ENCODE assay signal across 16 cellular contexts in the genomic region with DNA sequence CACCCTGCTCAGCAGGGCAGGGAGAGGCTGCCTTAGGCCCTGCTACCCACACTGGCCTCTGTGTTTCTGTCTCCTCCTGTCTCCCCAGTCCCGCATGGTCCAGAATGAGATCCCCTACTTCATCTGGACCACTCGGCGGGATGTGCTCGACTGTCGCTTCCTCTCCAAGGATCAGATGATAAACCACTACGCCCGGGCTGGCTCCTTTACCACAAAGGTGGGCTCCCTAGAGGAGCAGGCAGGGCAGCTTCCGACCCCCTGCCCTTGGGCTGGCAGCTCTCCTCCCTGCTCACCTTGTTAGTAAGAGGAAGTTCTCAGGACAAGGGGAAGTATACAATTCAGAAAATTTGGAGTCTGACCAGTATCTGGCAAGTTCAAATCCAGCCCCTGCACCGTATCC. TPM values are rescaled to one million over a fixed set of nuclear protein-coding genes. Genes with fewer than 3 reads are reported as not detected.
DNase-seq lines count a peak whose midpoint lies in the region; ATAC-seq and TF ChIP-seq lines count a peak whose summit lies in the region.
"Had no signal": no experiment of that assay in that cellular context is flagged by ENCODE, and none has a peak within 500 bp of the region (broad histone marks: within the 10 kb centered on the region; RNA-seq: fewer than 3 reads in every experiment).

No MANE protein-coding gene starts in this region.

- H3K4me3 Mint-ChIP-seq in activated T-cell treated with anti-CD3 and anti-CD28 coated beads, Interleukin-2, amount 50 U/mL, for 72 hours = no peak overlapping the region
- H3K4me3 Mint-ChIP-seq: CD14-positive monocyte; CD8-positive, alpha-beta T cell had no signal

- WGBS in GM23248 (ENCODE audit: low coverage in 1 of 2, low lambda C conversion rate in 2 of 2, missing lambda C conversion rate in 2 of 2), 2 experiments = 92 to 93% methylated on average over 9 of the region's 9 CpGs

- peak overlapping the region; percentile 10 for H3K27ac ChIP-seq in neutrophil
- H3K27ac ChIP-seq in GM23248 = no peak overlapping the region
- H3K27ac ChIP-seq: 22Rv1 had no signal

- ATAC-seq in activated T-cell treated with anti-CD3 and anti-CD28 coated beads, Interleukin-2, amount 50 U/mL, for 72 hours (replicated peaks in 1 of 2) = peak; percentile 8 to 9
- ATAC-seq in GM18519 (IDR thresholded peaks at IDR 0.05; ENCODE audit: low FRiP score, unreplicated experiment) (no peak), HG03159 (IDR thresholded peaks at IDR 0.05; ENCODE audit: unreplicated experiment) (no peak)
- ATAC-seq: CD8-positive, alpha-beta T cell had no signal

- H3K27me3 ChIP-seq in iPS-15b (ENCODE audit: control insufficient read depth, insufficient read depth, low read length) (peaks cover 9% of the 10 kb centered on the region), neutrophil (no peaks in the 10 kb centered on the region), GM23248 (replicated peaks; ENCODE audit: insufficient read depth) (no peaks in the 10 kb centered on the region)

- H3K36me3 ChIP-seq in iPS-15b (ENCODE audit: control insufficient read depth, insufficient read depth, low read length) (no peaks in the 10 kb centered on the region), neutrophil (peaks cover 91% of the 10 kb centered on the region), GM23248 (ENCODE audit: low read depth) (peaks cover 3% of the 10 kb centered on the region; the same call in 1 of the 2 replicates)

- H3K9me2 ChIP-seq in GM23248 (ENCODE audit: insufficient read depth) = no peaks in the 10 kb centered on the region

- no peak overlapping the region for H3K4me2 ChIP-seq in GM23248 (ENCODE audit: unreplicated experiment)

- no peaks in the 10 kb centered on the region for H3K4me1 Mint-ChIP-seq in activated T-cell treated with anti-CD3 and anti-CD28 coated beads, Interleukin-2, amount 50 U/mL, for 72 hours (ENCODE audit: low read depth)

- no peaks in the 10 kb centered on the region for H3K4me1 ChIP-seq in iPS-15b (ENCODE audit: control insufficient read depth, insufficient read depth, low read length)
- H3K4me1 ChIP-seq in neutrophil (ENCODE audit: control insufficient read depth in 1 of 2, insufficient read depth in 1 of 2, low read depth in 1 of 2, low read length in 1 of 2) = peaks cover under 1 to 1% of the 10 kb centered on the region in 2 experiments
- no peaks in the 10 kb centered on the region for H3K4me1 ChIP-seq in GM23248 (ENCODE audit: insufficient read depth)
- H3K4me1 ChIP-seq: HAP-1 had no signal

- H3K27me3 Mint-ChIP-seq in activated T-cell treated with anti-CD3 and anti-CD28 coated beads, Interleukin-2, amount 50 U/mL, for 72 hours (ENCODE audit: low read depth) = no peaks in the 10 kb centered on the region

- H3K9me3 Mint-ChIP-seq in activated T-cell treated with anti-CD3 and anti-CD28 coated beads, Interleukin-2, amount 50 U/mL, for 72 hours = no peaks in the 10 kb centered on the region
- H3K9me3 Mint-ChIP-seq: CD8-positive, alpha-beta T cell had no signal

- H4K20me1 ChIP-seq in GM23248 (ENCODE audit: insufficient read depth) = no peaks in the 10 kb centered on the region

- H3K9me3 ChIP-seq in iPS-15b (ENCODE audit: control insufficient read depth, insufficient read depth, low read length) (no peaks in the 10 kb centered on the region), neutrophil (no peaks in the 10 kb centered on the region), GM23248 (ENCODE audit: low read depth) (no peaks in the 10 kb centered on the region)
- H3K9me3 ChIP-seq: HAP-1 had no signal

- peaks cover 8 to 18% of the 10 kb centered on the region in 2 donors for H3K36me3 Mint-ChIP-seq in activated T-cell treated with anti-CD3 and anti-CD28 coated beads, Interleukin-2, amount 50 U/mL, for 72 hours (ENCODE audit: insufficient read depth in 2 of 2)

- no peaks in the 10 kb centered on the region for H3K79me2 ChIP-seq in GM23248 (ENCODE audit: insufficient read depth)

- no peak overlapping the region for H2AFZ ChIP-seq in GM23248

- peak overlapping the region; percentile 47 for H3K9ac ChIP-seq in iPS-15b (ENCODE audit: low read depth, low read length)
- no peak overlapping the region for H3K9ac ChIP-seq in GM23248

- in situ Hi-C loops in GM23248 (cut with MboI) = no loop called here

- H3K4me3 ChIP-seq in iPS-15b (ENCODE audit: low read depth, low read length) (no peak overlapping the region), neutrophil (ENCODE audit: low read depth in 1 of 2, low read length in 1 of 2) (no peak overlapping the region), GM23248 (no peak overlapping the region)
- H3K4me3 ChIP-seq: HAP-1 had no signal

- DNase-seq in activated T-cell treated with anti-CD3 and anti-CD28 coated beads, Interleukin-2, amount 50 U/mL, for 72 hours = no peak
- DNase-seq in activated T-cell treated with anti-CD3 and anti-CD28 coated beads for 4 hours (no peak), GM23248 (no peak), SW480 (ENCODE audit: low spot score) (no peak)
- DNase-seq: CD8-positive, alpha-beta T cell; COR-L47; DND-41; GDM1; GOT3 had no signal

- no peak for TF ChIP-seq CTCF in neutrophil (IDR thresholded peaks at IDR 0.05)

- no peak overlapping the region for H3K27ac Mint-ChIP-seq in activated T-cell treated with anti-CD3 and anti-CD28 coated beads, Interleukin-2, amount 50 U/mL, for 72 hours
- H3K27ac Mint-ChIP-seq: CD8-positive, alpha-beta T cell had no signal

- H3F3A ChIP-seq in GM23248 (ENCODE audit: insufficient read depth) = no peaks in the 10 kb centered on the region

RNA-seq across cellular contexts. Expression of a gene that starts 5.9 kb away (rescaled TPM):
- total RNA-seq in activated T-cell treated with anti-CD3 and anti-CD28 coated beads, Interleukin-2, amount 50 U/mL, for 72 hours = 10 to 100 TPM; 63.6 to 75.5 TPM
- total RNA-seq in GM23248 (2014; rRNA removed; shearing (Covaris generic)) = 30.3 and 31.1 TPM in 2 replicates
- polyA plus RNA-seq in GM23248 (2016; fragmentation: Nextera tagmentation; extraction: Ambion mirVana) = 20.1 and 26.9 TPM in 2 replicates

RNA-seq across cellular contexts. Expression of a gene that starts 23.1 kb away (rescaled TPM):
- total RNA-seq in activated T-cell treated with anti-CD3 and anti-CD28 coated beads, Interleukin-2, amount 50 U/mL, for 72 hours = 100 to 1,000 TPM; 168 to 176 TPM
- 315 and 325 TPM in 2 replicates for total RNA-seq in GM23248 (2014; rRNA removed; shearing (Covaris generic))
- 182 and 190 TPM in 2 replicates for polyA plus RNA-seq in GM23248 (2016; fragmentation: Nextera tagmentation; extraction: Ambion mirVana)

RNA-seq across cellular contexts. Expression of a gene that starts 23.7 kb away (rescaled TPM):
- 100 to 1,000 TPM; 105 to 112 TPM for total RNA-seq in activated T-cell treated with anti-CD3 and anti-CD28 coated beads, Interleukin-2, amount 50 U/mL, for 72 hours
- 131 and 135 TPM in 2 replicates for total RNA-seq in GM23248 (2014; rRNA removed; shearing (Covaris generic))
- 85.1 and 87.7 TPM in 2 replicates for polyA plus RNA-seq in GM23248 (2016; fragmentation: Nextera tagmentation; extraction: Ambion mirVana)

RNA-seq across cellular contexts. Expression of a gene that starts 27.8 kb away (rescaled TPM):
- total RNA-seq in activated T-cell treated with anti-CD3 and anti-CD28 coated beads, Interleukin-2, amount 50 U/mL, for 72 hours = 10 to 100 TPM; 40.1 to 53.7 TPM
- 32.6 and 39.8 TPM in 2 replicates for total RNA-seq in GM23248 (2014; rRNA removed; shearing (Covaris generic))
- 37.4 and 38.3 TPM in 2 replicates for polyA plus RNA-seq in GM23248 (2016; fragmentation: Nextera tagmentation; extraction: Ambion mirVana)

RNA-seq across cellular contexts. Expression of a gene that starts 46.2 kb away (rescaled TPM):
- 10 to 100 TPM; 38.6 to 47.4 TPM for total RNA-seq in activated T-cell treated with anti-CD3 and anti-CD28 coated beads, Interleukin-2, amount 50 U/mL, for 72 hours
- total RNA-seq in GM23248 (2014; rRNA removed; shearing (Covaris generic)) = 26.9 and 30.6 TPM in 2 replicates
- 27.7 and 28.3 TPM in 2 replicates for polyA plus RNA-seq in GM23248 (2016; fragmentation: Nextera tagmentation; extraction: Ambion mirVana)
- total RNA-seq: CD8-positive, alpha-beta T cell had no signal

Comparison
In these comparisons a context has a peak if more than half of its experiments do, and no peak if none do; other contexts are left out.
1. ATAC-seq: peak in activated T-cell treated with anti-CD3 and anti-CD28 coated beads, Interleukin-2, amount 50 U/mL, for 72 hours (2 of 2); none in GM18519 (single experiment) and HG03159 (single experiment).